In the genomic region with DNA sequence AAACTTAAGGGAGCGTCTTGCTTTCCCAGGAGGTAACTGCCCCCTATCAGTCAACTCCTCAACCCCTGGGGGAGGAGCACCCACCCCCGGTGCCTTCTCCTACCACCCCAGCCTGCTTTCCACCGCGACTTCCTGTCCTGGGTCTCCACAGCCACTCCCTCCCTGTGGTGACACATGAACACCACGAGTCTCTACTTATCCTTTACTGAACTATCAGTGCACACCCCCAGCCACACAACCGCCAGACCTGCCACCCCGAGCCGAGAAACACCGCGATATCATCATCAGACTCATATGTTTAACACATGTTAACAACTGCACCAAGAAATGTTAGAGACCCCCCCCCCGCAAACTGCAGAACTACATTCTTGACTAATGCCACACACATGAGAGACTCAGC, we compare ENCODE assay signal across 1 cellular context.
TF ChIP-seq lines count a peak whose summit lies in the region.

No MANE protein-coding gene starts in this region.

TF ChIP-seq in IMR-90, 13 proteins besides CTCF, POLR2A, EP300 and RAD21:
- no peak for TF ChIP-seq NFE2L2 (IDR thresholded peaks at IDR 0.05; ENCODE audit: low read depth, low read length)
- TF ChIP-seq, protein P1, sequence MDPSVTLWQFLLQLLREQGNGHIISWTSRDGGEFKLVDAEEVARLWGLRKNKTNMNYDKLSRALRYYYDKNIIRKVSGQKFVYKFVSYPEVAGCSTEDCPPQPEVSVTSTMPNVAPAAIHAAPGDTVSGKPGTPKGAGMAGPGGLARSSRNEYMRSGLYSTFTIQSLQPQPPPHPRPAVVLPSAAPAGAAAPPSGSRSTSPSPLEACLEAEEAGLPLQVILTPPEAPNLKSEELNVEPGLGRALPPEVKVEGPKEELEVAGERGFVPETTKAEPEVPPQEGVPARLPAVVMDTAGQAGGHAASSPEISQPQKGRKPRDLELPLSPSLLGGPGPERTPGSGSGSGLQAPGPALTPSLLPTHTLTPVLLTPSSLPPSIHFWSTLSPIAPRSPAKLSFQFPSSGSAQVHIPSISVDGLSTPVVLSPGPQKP (IDR thresholded peaks at IDR 0.05; ENCODE audit: borderline replicate concordance, low read depth, low read length), result no peak
- TF ChIP-seq SMC3 (IDR thresholded peaks at IDR 0.05; ENCODE audit: low read depth, low read length), result no peak
